11 cellular contexts compared by ENCODE assay signal in the genomic region with DNA sequence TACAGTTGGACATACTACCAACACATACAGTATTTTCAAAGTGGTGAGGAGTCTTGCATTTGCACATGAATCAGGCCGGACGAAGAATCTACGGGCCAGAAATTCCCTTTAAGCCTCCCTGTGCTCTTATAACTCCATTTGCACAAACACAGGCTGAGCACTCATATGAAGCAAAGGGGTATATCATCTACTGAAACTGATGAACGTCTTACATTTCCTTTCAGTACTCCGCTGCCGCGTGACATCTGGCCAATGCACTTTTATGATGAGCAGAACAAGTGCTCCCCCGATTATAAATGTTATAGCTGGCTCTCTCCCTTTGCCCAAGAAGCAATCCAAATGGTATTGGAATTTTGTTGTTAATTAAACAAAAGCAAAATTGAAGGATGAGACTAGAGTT.
DNase-seq lines count a peak whose midpoint lies in the region; ATAC-seq and TF ChIP-seq lines count a peak whose summit lies in the region.
"Had no signal": no experiment of that assay in that cellular context is flagged by ENCODE, and none has a peak within 500 bp of the region (broad histone marks: within the 10 kb centered on the region; RNA-seq: fewer than 3 reads in every experiment).

No MANE protein-coding gene starts in this region.

- H3K9me3 ChIP-seq in Karpas-422 (ENCODE audit: low read length), result no peaks in the 10 kb centered on the region
- no peaks in the 10 kb centered on the region for H3K9me3 ChIP-seq in fibroblast of lung (ENCODE audit: control insufficient read depth, insufficient read depth, low read depth, low read length)
- H3K9me3 ChIP-seq: ascending aorta had no signal

- no peak overlapping the region for H3K4me3 Mint-ChIP-seq in chondrocyte (ENCODE audit: unreplicated experiment)

- no peak overlapping the region for H3K4me2 ChIP-seq in Karpas-422 (ENCODE audit: low read depth, low read length, poor library complexity, severe bottlenecking)
- H3K4me2 ChIP-seq in fibroblast of lung (ENCODE audit: extremely low read depth, insufficient read depth, low read length), result peak overlapping the region; percentile 79

- no peaks in the 10 kb centered on the region for H3K36me3 Mint-ChIP-seq in chondrocyte (ENCODE audit: low read depth)

- H3K4me3 ChIP-seq in Karpas-422 (ENCODE audit: low read length) (no peak overlapping the region), fibroblast of lung (replicated peaks in 1 of 4; ENCODE audit: control extremely low read depth in 1 of 4, insufficient read depth in 1 of 4, low read depth in 3 of 4, low read length in 4 of 4) (peak overlapping the region in 1 of 4 experiments; percentile 70)

- H3K27ac Mint-ChIP-seq in chondrocyte (ENCODE audit: unreplicated experiment), result no peak overlapping the region

- H3K9ac ChIP-seq in Karpas-422 (ENCODE audit: low read length) (no peak overlapping the region), fibroblast of lung (ENCODE audit: insufficient read depth, low read length) (no peak overlapping the region)

- H3K36me3 ChIP-seq in Karpas-422 (ENCODE audit: insufficient read depth, low read length) (no peaks in the 10 kb centered on the region), fibroblast of lung (ENCODE audit: control insufficient read depth, insufficient read depth, low read length) (no peaks in the 10 kb centered on the region)
- H3K36me3 ChIP-seq: ascending aorta had no signal

- H3K27ac ChIP-seq in Karpas-422 (ENCODE audit: low read length) (no peak overlapping the region), fibroblast of lung (ENCODE audit: insufficient read depth, low read length) (no peak overlapping the region)
- H3K27ac ChIP-seq: ascending aorta had no signal

- H3K9me3 Mint-ChIP-seq in chondrocyte (ENCODE audit: low read depth), result no peaks in the 10 kb centered on the region

- peaks cover 21% of the 10 kb centered on the region for H3K27me3 Mint-ChIP-seq in chondrocyte (ENCODE audit: low read depth)

- H3K27me3 ChIP-seq in Karpas-422 (ENCODE audit: low read length), result no peaks in the 10 kb centered on the region
- H3K27me3 ChIP-seq in fibroblast of lung (ENCODE audit: control insufficient read depth, insufficient read depth, low read length), result no peaks in the 10 kb centered on the region
- H3K27me3 ChIP-seq: ascending aorta had no signal

- TF ChIP-seq CTCF in fibroblast of lung (conservative IDR thresholded peaks at IDR 0.05 in 1 of 2, IDR thresholded peaks at IDR 0.05 in 1 of 2; ENCODE audit: low read depth in 1 of 2, low read length in 2 of 2) (no peak), chondrocyte (IDR thresholded peaks at IDR 0.05) (no peak)

- peaks cover 24% of the 10 kb centered on the region for H3K4me1 Mint-ChIP-seq in chondrocyte (ENCODE audit: low read depth)

- no peaks in the 10 kb centered on the region for H3K79me2 ChIP-seq in Karpas-422 (ENCODE audit: low read length)
- no peaks in the 10 kb centered on the region for H3K79me2 ChIP-seq in fibroblast of lung (ENCODE audit: control insufficient read depth, insufficient read depth, low read length)

- H2AFZ ChIP-seq in Karpas-422 (ENCODE audit: low read length), result no peak overlapping the region
- H2AFZ ChIP-seq in fibroblast of lung (ENCODE audit: low read length), result no peak overlapping the region

- DNase-seq in Karpas-422 (peak; percentile 32), fibroblast of lung (ENCODE audit: low read depth in 2 of 2) (no peak), MV-4-11 (lab: John Stamatoyannopoulos, UW) (no peak), chondrocyte (ENCODE audit: low spot score) (no peak)
- peak; percentile 59 to 66 for DNase-seq in activated CD4-positive, alpha-beta T cell treated with anti-CD3 and anti-CD28 coated beads, Interleukin-2, amount 50 U/mL, for 48 hours
- DNase-seq in stimulated activated CD8-positive, alpha-beta memory T cell treated with anti-CD3 and anti-CD28 coated beads, Interleukin-12 subunit alpha, Interleukin-12 subunit beta, amount 100 ng/mL, for 24 hours (ENCODE audit: extremely low read depth), result peak; percentile 28
- DNase-seq: DMS 273 treated with DMSO at 0.1 percent for 48 hours, islet precursor cell, occipital lobe had no signal

- no peaks in the 10 kb centered on the region for H4K20me1 ChIP-seq in Karpas-422 (ENCODE audit: insufficient read depth, low read depth, low read length)
- no peaks in the 10 kb centered on the region for H4K20me1 ChIP-seq in fibroblast of lung (ENCODE audit: control insufficient read depth, extremely low read depth, insufficient read depth, low read length)

- H3K4me1 ChIP-seq in Karpas-422 (ENCODE audit: low read length), result peaks cover 6% of the 10 kb centered on the region
- no peaks in the 10 kb centered on the region for H3K4me1 ChIP-seq in fibroblast of lung (ENCODE audit: control insufficient read depth, extremely low read depth, insufficient read depth, low read length)

- H3K9me2 ChIP-seq in Karpas-422 (replicated peaks; ENCODE audit: insufficient read depth, low read length), result no peaks in the 10 kb centered on the region

- no peak for ATAC-seq in GM18502 (IDR thresholded peaks at IDR 0.05; ENCODE audit: poor library complexity, unreplicated experiment)

Comparison
In these comparisons a context has a peak if more than half of its experiments do, and no peak if none do; other contexts are left out.
1. DNase-seq: peak in Karpas-422 (single experiment), activated CD4-positive, alpha-beta T cell treated with anti-CD3 and anti-CD28 coated beads, Interleukin-2, amount 50 U/mL, for 48 hours (2 of 2) and stimulated activated CD8-positive, alpha-beta memory T cell treated with anti-CD3 and anti-CD28 coated beads, Interleukin-12 subunit alpha, Interleukin-12 subunit beta, amount 100 ng/mL, for 24 hours (single experiment); none in fibroblast of lung (0 of 2), MV-4-11 (single experiment) and chondrocyte (single experiment).